Comparison of ENCODE assay signal across 15 cellular contexts in genomic region chr18:21203842-21204241, GRCh38. TPM values are rescaled to one million over a fixed set of nuclear protein-coding genes. Genes with fewer than 3 reads are reported as not detected.
DNase-seq lines count a peak whose midpoint lies in the region; ATAC-seq and TF ChIP-seq lines count a peak whose summit lies in the region.
"Had no signal": no experiment of that assay in that cellular context is flagged by ENCODE, and none has a peak within 500 bp of the region (broad histone marks: within the 10 kb centered on the region; RNA-seq: fewer than 3 reads in every experiment).

No MANE protein-coding gene starts in this region.

- H3K4me3 ChIP-seq in SK-N-SH (ENCODE audit: low read depth in 2 of 2, low read length in 1 of 2), result no peak overlapping the region
- H3K4me3 ChIP-seq: HAP-1 had no signal

- H3K9me3 ChIP-seq in SK-N-SH, result no peaks in the 10 kb centered on the region
- H3K9me3 ChIP-seq: Caco-2, HAP-1 had no signal

- H3K27ac Mint-ChIP-seq in activated CD8-positive, alpha-beta T cell treated with anti-CD3 and anti-CD28 coated beads, Interleukin-2, amount 10 ng/mL, durations not matched to agents 7 days and 5 days, result no peak overlapping the region
- H3K27ac Mint-ChIP-seq: CD4-positive, alpha-beta T cell had no signal

- H3K36me3 ChIP-seq in SK-N-SH (replicated peaks in 1 of 2; ENCODE audit: control insufficient read depth in 1 of 2, insufficient read depth in 2 of 2, low read length in 1 of 2), result no peaks in the 10 kb centered on the region
- H3K36me3 ChIP-seq: HAP-1 had no signal

- POLR2A ChIA-PET in SK-N-SH (lab: Yijun Ruan, JAX), result no interaction called here
- POLR2A ChIA-PET in activated CD8-positive, alpha-beta T cell treated with anti-CD3 and anti-CD28 coated beads, Interleukin-2, amount 10 ng/mL, durations not matched to agents 7 days and 5 days (lab: Charles Lee), result no interaction called here

- no peaks in the 10 kb centered on the region for H3K9me2 ChIP-seq in SK-N-SH

- DNase-seq in SK-N-SH (no peak), dermis microvascular lymphatic vessel endothelial cell (ENCODE audit: low read depth in 2 of 2) (peak; percentile 5 to 16), pons (ENCODE audit: low spot score) (no peak)
- DNase-seq in activated CD8-positive, alpha-beta T cell treated with anti-CD3 and anti-CD28 coated beads, Interleukin-2, amount 10 ng/mL, durations not matched to agents 7 days and 5 days, result no peak
- no peak for DNase-seq in activated CD4-positive, alpha-beta T cell treated with anti-CD3 and anti-CD28 coated beads, Interleukin-2, amount 50 U/mL, for 1 hour
- DNase-seq: AML-193; Caco-2; CD4-positive, alpha-beta T cell; DMS79 treated with DMSO at 0.1 percent for 48 hours; GF-D8 had no signal

- no peaks in the 10 kb centered on the region for H3K4me1 ChIP-seq in SK-N-SH (ENCODE audit: control insufficient read depth in 1 of 2, insufficient read depth in 2 of 2, low read depth in 1 of 2, low read length in 1 of 2)
- H3K4me1 ChIP-seq: Caco-2 had no signal

- no peaks in the 10 kb centered on the region for H3K4me1 Mint-ChIP-seq in activated CD8-positive, alpha-beta T cell treated with anti-CD3 and anti-CD28 coated beads, Interleukin-2, amount 10 ng/mL, durations not matched to agents 7 days and 5 days (ENCODE audit: low read depth)

- no peak for ATAC-seq in SK-N-SH treated with all-trans-retinoic acid at 6 μM for 48 hours
- ATAC-seq in activated CD8-positive, alpha-beta T cell treated with anti-CD3 and anti-CD28 coated beads, Interleukin-2, amount 10 ng/mL, durations not matched to agents 7 days and 5 days, result no peak

- no peak for TF ChIP-seq EP300 in SK-N-SH (IDR thresholded peaks at IDR 0.05; ENCODE audit: borderline replicate concordance in 1 of 2, low read depth in 1 of 2, low read length in 1 of 2)
- no peak for TF ChIP-seq EP300 in Ishikawa (IDR thresholded peaks at IDR 0.05; ENCODE audit: borderline replicate concordance)

- no peaks in the 10 kb centered on the region for H3K36me3 Mint-ChIP-seq in activated CD8-positive, alpha-beta T cell treated with anti-CD3 and anti-CD28 coated beads, Interleukin-2, amount 10 ng/mL, durations not matched to agents 7 days and 5 days (ENCODE audit: low read depth)

- no peak overlapping the region for H3K9ac ChIP-seq in SK-N-SH

- 67% methylated on average over 7 of the region's 7 CpGs for WGBS in SK-N-SH (ENCODE audit: low lambda C conversion rate)

- H3K27ac ChIP-seq in SK-N-SH (ENCODE audit: low read depth in 2 of 2, low read length in 1 of 2), result no peak overlapping the region
- H3K27ac ChIP-seq: C4-2B had no signal

- TF ChIP-seq CTCF in SK-N-SH (IDR thresholded peaks at IDR 0.05), result no peak

- no peak for TF ChIP-seq RAD21 in SK-N-SH (IDR thresholded peaks at IDR 0.05; ENCODE audit: low read length)
- no peak for TF ChIP-seq RAD21 in Ishikawa (IDR thresholded peaks at IDR 0.05; ENCODE audit: low read depth)

- H2AFZ ChIP-seq in SK-N-SH (ENCODE audit: low read depth), result no peak overlapping the region

- H3K4me3 Mint-ChIP-seq in activated CD8-positive, alpha-beta T cell treated with anti-CD3 and anti-CD28 coated beads, Interleukin-2, amount 10 ng/mL, durations not matched to agents 7 days and 5 days, result no peak overlapping the region
- H3K4me3 Mint-ChIP-seq: CD4-positive, alpha-beta T cell had no signal

- H4K20me1 ChIP-seq in SK-N-SH (ENCODE audit: insufficient read depth), result no peaks in the 10 kb centered on the region

- H3K79me2 ChIP-seq in SK-N-SH (ENCODE audit: insufficient read depth), result no peaks in the 10 kb centered on the region

- CTCF ChIA-PET in SK-N-SH (lab: Yijun Ruan, JAX), result interaction anchor here (1.9 kb wide), 1 partner anchor 9 kb away, joined by 7 read pairs; no protein-coding TSS in a partner anchor
- CTCF ChIA-PET in activated CD8-positive, alpha-beta T cell treated with anti-CD3 and anti-CD28 coated beads, Interleukin-2, amount 10 ng/mL, durations not matched to agents 7 days and 5 days (lab: Charles Lee), result no interaction called here

- no peaks in the 10 kb centered on the region for H3K9me3 Mint-ChIP-seq in activated CD8-positive, alpha-beta T cell treated with anti-CD3 and anti-CD28 coated beads, Interleukin-2, amount 10 ng/mL, durations not matched to agents 7 days and 5 days (ENCODE audit: insufficient read depth)
- H3K9me3 Mint-ChIP-seq: CD4-positive, alpha-beta T cell had no signal

- H3K4me2 ChIP-seq in SK-N-SH, result no peak overlapping the region

- peaks cover 3% of the 10 kb centered on the region for H3K27me3 Mint-ChIP-seq in activated CD8-positive, alpha-beta T cell treated with anti-CD3 and anti-CD28 coated beads, Interleukin-2, amount 10 ng/mL, durations not matched to agents 7 days and 5 days (ENCODE audit: low read depth)

- H3K27me3 ChIP-seq in SK-N-SH (ENCODE audit: insufficient read depth), result peaks cover 16% of the 10 kb centered on the region; the same call in 1 of the 2 replicates

- H3F3A ChIP-seq in SK-N-SH (replicated peaks; ENCODE audit: insufficient read depth), result no peaks in the 10 kb centered on the region

TF ChIP-seq in SK-N-SH, 30 proteins besides CTCF, POLR2A, EP300 and RAD21 (continues in another document):
- no peak for TF ChIP-seq MXI1 (IDR thresholded peaks at IDR 0.05; ENCODE audit: low read depth, low read length)
- peak; percentile 16; the same call in 1 of the 2 replicates for TF ChIP-seq USF1 (IDR thresholded peaks at IDR 0.05; ENCODE audit: borderline replicate concordance, low read depth)
- TF ChIP-seq TEAD4 (IDR thresholded peaks at IDR 0.05; ENCODE audit: borderline replicate concordance, insufficient read depth), result no peak
- TF ChIP-seq USF2 (IDR thresholded peaks at IDR 0.05; ENCODE audit: borderline replicate concordance, low read depth, low read length), result no peak

TF ChIP-seq in SK-N-SH treated with all-trans-retinoic acid at 6 μM for 48 hours, 23 proteins besides CTCF, POLR2A, EP300 and RAD21 (continues in another document):
- TF ChIP-seq, protein P1, sequence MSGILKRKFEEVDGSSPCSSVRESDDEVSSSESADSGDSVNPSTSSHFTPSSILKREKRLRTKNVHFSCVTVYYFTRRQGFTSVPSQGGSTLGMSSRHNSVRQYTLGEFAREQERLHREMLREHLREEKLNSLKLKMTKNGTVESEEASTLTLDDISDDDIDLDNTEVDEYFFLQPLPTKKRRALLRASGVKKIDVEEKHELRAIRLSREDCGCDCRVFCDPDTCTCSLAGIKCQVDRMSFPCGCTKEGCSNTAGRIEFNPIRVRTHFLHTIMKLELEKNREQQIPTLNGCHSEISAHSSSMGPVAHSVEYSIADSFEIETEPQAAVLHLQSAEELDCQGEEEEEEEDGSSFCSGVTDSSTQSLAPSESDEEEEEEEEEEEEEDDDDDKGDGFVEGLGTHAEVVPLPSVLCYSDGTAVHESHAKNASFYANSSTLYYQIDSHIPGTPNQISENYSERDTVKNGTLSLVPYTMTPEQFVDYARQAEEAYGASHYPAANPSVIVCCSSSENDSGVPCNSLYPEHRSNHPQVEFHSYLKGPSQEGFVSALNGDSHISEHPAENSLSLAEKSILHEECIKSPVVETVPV (CRISPR knock-in tag; IDR thresholded peaks at IDR 0.05), result no peak
- TF ChIP-seq PPARA (CRISPR knock-in tag; IDR thresholded peaks at IDR 0.05; ENCODE audit: borderline replicate concordance), result no peak
- no peak for TF ChIP-seq OSR1 (CRISPR knock-in tag; IDR thresholded peaks at IDR 0.05)
- TF ChIP-seq SNAI2 (CRISPR knock-in tag; IDR thresholded peaks at IDR 0.05), result no peak
- no peak for TF ChIP-seq ZNF565 (CRISPR knock-in tag; conservative IDR thresholded peaks at IDR 0.05; ENCODE audit: low read depth)

TF ChIP-seq in Ishikawa, 13 proteins besides CTCF, POLR2A, EP300 and RAD21:
- peak; percentile 32; the same call in 1 of the 2 replicates for TF ChIP-seq USF1 (IDR thresholded peaks at IDR 0.05)
- TF ChIP-seq EGR1 (IDR thresholded peaks at IDR 0.05), result no peak

RNA-seq across cellular contexts. Expression of gene GREB1L, which starts 38.2 kb away (rescaled TPM):
- under 0.01 TPM in 1 of 2 replicates, not detected in the other for polyA plus RNA-seq in SK-N-SH (2012; rRNA removed)
- polyA plus RNA-seq in SK-N-SH (2012; cell fraction: cytosol; rRNA removed), result 0.01 TPM in 1 of 2 replicates, not detected in the other
- polyA plus RNA-seq in SK-N-SH (2012; cell fraction: nucleus; rRNA removed), result 0.05 TPM in 1 of 2 replicates, not detected in the other
- 2.8 and 11.3 TPM in 2 replicates for total RNA-seq in dermis microvascular lymphatic vessel endothelial cell
- not detected for total RNA-seq in activated CD8-positive, alpha-beta T cell treated with anti-CD3 and anti-CD28 coated beads, Interleukin-2, amount 10 ng/mL, durations not matched to agents 7 days and 5 days
- total RNA-seq: CD4-positive, alpha-beta T cell; HT-29 had no signal

Comparison
In these comparisons a context has a peak if more than half of its experiments do, and no peak if none do; other contexts are left out.
1. DNase-seq: peak in dermis microvascular lymphatic vessel endothelial cell (2 of 2); none in SK-N-SH (single experiment), pons (single experiment), activated CD8-positive, alpha-beta T cell treated with anti-CD3 and anti-CD28 coated beads, Interleukin-2, amount 10 ng/mL, durations not matched to agents 7 days and 5 days (single experiment) and activated CD4-positive, alpha-beta T cell treated with anti-CD3 and anti-CD28 coated beads, Interleukin-2, amount 50 U/mL, for 1 hour (single experiment).